In genomic region chr22:40107756-40108437, GRCh38 we compare ENCODE assay signal across 1 cellular context.
TF ChIP-seq lines count a peak whose summit lies in the region.

No MANE protein-coding gene starts in this region.

TF ChIP-seq in GM23338, 12 proteins besides CTCF, POLR2A, EP300 and RAD21 (continued from another document):
- TF ChIP-seq POLR2AphosphoS5 (IDR thresholded peaks at IDR 0.05; ENCODE audit: low read depth) (no peak), STAT1 (IDR thresholded peaks at IDR 0.05; ENCODE audit: unreplicated experiment) (no peak), ZNF114 (CRISPR knock-in tag; IDR thresholded peaks at IDR 0.05) (no peak), EZH2 (IDR thresholded peaks at IDR 0.05; ENCODE audit: low read depth, unreplicated experiment) (no peak), NANOG (IDR thresholded peaks at IDR 0.05; ENCODE audit: borderline replicate concordance) (no peak), EZH2phosphoT487 (IDR thresholded peaks at IDR 0.05; ENCODE audit: unreplicated experiment) (no peak), REST (IDR thresholded peaks at IDR 0.05; ENCODE audit: unreplicated experiment) (no peak), CREB1 (CRISPR knock-in tag; IDR thresholded peaks at IDR 0.05; ENCODE audit: low read depth) (no peak), ZNF331 (CRISPR knock-in tag; IDR thresholded peaks at IDR 0.05; ENCODE audit: low read depth) (no peak)
